In the genomic region with DNA sequence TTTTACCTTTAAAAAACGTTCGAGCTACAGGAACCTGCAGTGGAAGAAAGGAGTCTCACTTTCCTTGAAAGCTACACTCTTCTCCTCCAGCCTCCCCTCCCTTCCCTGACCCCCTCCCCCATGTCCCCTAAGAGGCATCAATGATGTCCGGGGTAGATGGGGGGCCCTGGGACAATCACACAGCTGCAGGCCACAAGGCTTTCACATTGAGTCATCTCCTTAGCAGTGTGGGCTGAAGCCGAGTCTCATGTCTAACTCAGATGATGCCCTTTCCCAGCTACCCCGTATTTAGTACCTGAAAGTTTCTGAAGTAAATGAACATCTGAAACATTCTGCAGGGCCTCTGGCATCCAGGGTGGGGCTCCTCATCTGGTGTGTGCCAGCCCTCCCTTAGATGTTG, we compare ENCODE assay signal across 8 cellular contexts.
A peak's percentile ranks its signal among the peaks of the same experiment; 100 is the strongest.
DNase-seq lines count a peak whose midpoint lies in the region; ATAC-seq and TF ChIP-seq lines count a peak whose summit lies in the region.

No MANE protein-coding gene starts in this region.

- H3K36me3 ChIP-seq in effector memory CD4-positive, alpha-beta T cell (ENCODE audit: control insufficient read depth, insufficient read depth, low read length) = no peaks in the 10 kb centered on the region

- no peak overlapping the region for H3K27ac ChIP-seq in effector memory CD4-positive, alpha-beta T cell (ENCODE audit: insufficient read depth, low read length, poor library complexity, severe bottlenecking)

- in situ Hi-C loops in astrocyte of the spinal cord (cut with HindIII; ENCODE audit: low sequenced_read_pairs) = no loop called here

- H3K27me3 ChIP-seq in effector memory CD4-positive, alpha-beta T cell (replicated peaks; ENCODE audit: control insufficient read depth, insufficient read depth, low read length, poor library complexity, severe bottlenecking) = no peaks in the 10 kb centered on the region

- DNase-seq in GM10266 (ENCODE audit: extremely low spot score) (peak; percentile 84), astrocyte of the spinal cord (ENCODE audit: low read depth, low spot score) (peak; percentile 24), globus pallidus (ENCODE audit: low spot score) (no peak), NCI-H82 (lab: John Stamatoyannopoulos, UW) (no peak)
- DNase-seq in effector CD4-positive, alpha-beta T cell = no peak
- DNase-seq in effector memory CD4-positive, alpha-beta T cell = no peak

- H3K4me3 ChIP-seq in astrocyte of the spinal cord (ENCODE audit: low read depth, low read length) = no peak overlapping the region
- no peak overlapping the region for H3K4me3 ChIP-seq in effector memory CD4-positive, alpha-beta T cell (ENCODE audit: insufficient read depth, low read depth, low read length, poor library complexity, severe bottlenecking)

- H3K9me3 ChIP-seq in effector memory CD4-positive, alpha-beta T cell (ENCODE audit: control insufficient read depth, low read length) = no peaks in the 10 kb centered on the region

- peak; percentile 81 for ATAC-seq in GM19351 (IDR thresholded peaks at IDR 0.05; ENCODE audit: unreplicated experiment)
- ATAC-seq in HG03103 (IDR thresholded peaks at IDR 0.05; ENCODE audit: low read depth, unreplicated experiment) = peak; percentile 78

- no peak for TF ChIP-seq CTCF in GM10266 (IDR thresholded peaks at IDR 0.05; ENCODE audit: control insufficient read depth, insufficient read depth, low read depth, missing control alignments)
- no peak for TF ChIP-seq CTCF in astrocyte of the spinal cord (IDR thresholded peaks at IDR 0.05; ENCODE audit: low read depth, low read length)

- H3K4me1 ChIP-seq in effector memory CD4-positive, alpha-beta T cell (ENCODE audit: control insufficient read depth, insufficient read depth, low read length, poor library complexity, severe bottlenecking) = peaks cover 38% of the 10 kb centered on the region

Comparison
In these comparisons a context has a peak if more than half of its experiments do, and no peak if none do; other contexts are left out.
1. DNase-seq: peak in GM10266 (single experiment) and astrocyte of the spinal cord (single experiment); none in globus pallidus (single experiment), effector CD4-positive, alpha-beta T cell (single experiment), NCI-H82 (single experiment) and effector memory CD4-positive, alpha-beta T cell (0 of 3).